In the genomic region with DNA sequence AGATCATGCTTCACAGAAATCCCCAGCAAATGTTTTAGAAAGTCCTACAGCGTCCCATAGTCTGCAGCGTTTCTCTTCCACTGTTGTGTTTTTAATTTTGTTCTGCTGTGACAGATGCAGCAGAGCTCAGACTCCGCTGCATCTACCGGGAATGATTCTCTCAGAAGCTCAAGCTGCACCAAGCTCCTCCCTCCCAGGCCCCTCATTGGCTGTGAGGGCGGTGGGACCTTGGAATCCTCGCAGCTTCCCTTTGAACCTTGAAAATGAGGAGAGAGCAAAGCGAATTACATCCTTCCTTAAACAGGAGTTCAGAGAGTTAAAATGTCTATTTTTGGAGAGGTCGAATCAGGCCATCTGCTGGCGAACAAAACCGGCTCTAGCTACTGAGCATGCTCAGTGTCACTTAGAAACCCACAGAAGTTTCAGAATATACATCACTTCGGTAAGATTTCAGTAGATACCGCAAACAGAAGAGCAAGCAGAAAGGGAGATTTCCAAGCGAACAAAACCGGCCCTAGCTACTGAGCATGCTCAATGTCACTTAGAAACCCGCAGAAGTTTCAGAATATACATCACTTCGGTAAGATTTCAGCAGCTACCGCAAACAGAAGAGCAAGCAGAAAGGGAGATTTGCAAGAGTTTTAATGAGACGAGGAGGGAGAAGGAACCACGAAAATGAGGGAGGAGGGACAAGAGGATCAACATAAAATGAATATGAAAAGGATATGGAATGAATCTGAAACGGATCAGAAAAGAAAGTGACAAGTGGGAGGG, we compare ENCODE assay signal across 1 cellular context.
TF ChIP-seq lines count a peak whose summit lies in the region.

A gene (minus strand): TSS at position 144 of the 774 bp plus-strand sequence. CDS start 188 bp downstream, outside the sequence.

TF ChIP-seq in WTC11, 78 proteins besides CTCF, POLR2A, EP300 and RAD21 (continued from another document):
- TF ChIP-seq, protein P1, sequence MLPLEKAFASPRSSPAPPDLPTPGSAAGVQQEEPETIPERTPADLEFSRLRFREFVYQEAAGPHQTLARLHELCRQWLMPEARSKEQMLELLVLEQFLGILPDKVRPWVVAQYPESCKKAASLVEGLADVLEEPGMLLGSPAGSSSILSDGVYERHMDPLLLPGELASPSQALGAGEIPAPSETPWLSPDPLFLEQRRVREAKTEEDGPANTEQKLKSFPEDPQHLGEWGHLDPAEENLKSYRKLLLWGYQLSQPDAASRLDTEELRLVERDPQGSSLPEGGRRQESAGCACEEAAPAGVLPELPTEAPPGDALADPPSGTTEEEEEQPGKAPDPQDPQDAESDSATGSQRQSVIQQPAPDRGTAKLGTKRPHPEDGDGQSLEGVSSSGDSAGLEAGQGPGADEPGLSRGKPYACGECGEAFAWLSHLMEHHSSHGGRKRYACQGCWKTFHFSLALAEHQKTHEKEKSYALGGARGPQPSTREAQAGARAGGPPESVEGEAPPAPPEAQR (CRISPR knock-in tag; IDR thresholded peaks at IDR 0.05): no peak
- TF ChIP-seq, protein P2, sequence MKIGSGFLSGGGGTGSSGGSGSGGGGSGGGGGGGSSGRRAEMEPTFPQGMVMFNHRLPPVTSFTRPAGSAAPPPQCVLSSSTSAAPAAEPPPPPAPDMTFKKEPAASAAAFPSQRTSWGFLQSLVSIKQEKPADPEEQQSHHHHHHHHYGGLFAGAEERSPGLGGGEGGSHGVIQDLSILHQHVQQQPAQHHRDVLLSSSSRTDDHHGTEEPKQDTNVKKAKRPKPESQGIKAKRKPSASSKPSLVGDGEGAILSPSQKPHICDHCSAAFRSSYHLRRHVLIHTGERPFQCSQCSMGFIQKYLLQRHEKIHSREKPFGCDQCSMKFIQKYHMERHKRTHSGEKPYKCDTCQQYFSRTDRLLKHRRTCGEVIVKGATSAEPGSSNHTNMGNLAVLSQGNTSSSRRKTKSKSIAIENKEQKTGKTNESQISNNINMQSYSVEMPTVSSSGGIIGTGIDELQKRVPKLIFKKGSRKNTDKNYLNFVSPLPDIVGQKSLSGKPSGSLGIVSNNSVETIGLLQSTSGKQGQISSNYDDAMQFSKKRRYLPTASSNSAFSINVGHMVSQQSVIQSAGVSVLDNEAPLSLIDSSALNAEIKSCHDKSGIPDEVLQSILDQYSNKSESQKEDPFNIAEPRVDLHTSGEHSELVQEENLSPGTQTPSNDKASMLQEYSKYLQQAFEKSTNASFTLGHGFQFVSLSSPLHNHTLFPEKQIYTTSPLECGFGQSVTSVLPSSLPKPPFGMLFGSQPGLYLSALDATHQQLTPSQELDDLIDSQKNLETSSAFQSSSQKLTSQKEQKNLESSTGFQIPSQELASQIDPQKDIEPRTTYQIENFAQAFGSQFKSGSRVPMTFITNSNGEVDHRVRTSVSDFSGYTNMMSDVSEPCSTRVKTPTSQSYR (CRISPR knock-in tag; IDR thresholded peaks at IDR 0.05): no peak
- TF ChIP-seq TP53 (CRISPR knock-in tag; IDR thresholded peaks at IDR 0.05) (no peak), RELA (CRISPR knock-in tag; IDR thresholded peaks at IDR 0.05; ENCODE audit: borderline replicate concordance) (no peak), GTF2I (CRISPR knock-in tag; conservative IDR thresholded peaks at IDR 0.05) (no peak), NFE2L1 (CRISPR knock-in tag; IDR thresholded peaks at IDR 0.05) (no peak), NFYB (CRISPR knock-in tag; conservative IDR thresholded peaks at IDR 0.05; ENCODE audit: low read depth) (no peak)
- TF ChIP-seq, protein P3, sequence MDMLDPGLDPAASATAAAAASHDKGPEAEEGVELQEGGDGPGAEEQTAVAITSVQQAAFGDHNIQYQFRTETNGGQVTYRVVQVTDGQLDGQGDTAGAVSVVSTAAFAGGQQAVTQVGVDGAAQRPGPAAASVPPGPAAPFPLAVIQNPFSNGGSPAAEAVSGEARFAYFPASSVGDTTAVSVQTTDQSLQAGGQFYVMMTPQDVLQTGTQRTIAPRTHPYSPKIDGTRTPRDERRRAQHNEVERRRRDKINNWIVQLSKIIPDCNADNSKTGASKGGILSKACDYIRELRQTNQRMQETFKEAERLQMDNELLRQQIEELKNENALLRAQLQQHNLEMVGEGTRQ (CRISPR knock-in tag; IDR thresholded peaks at IDR 0.05): no peak
